In the genomic region with DNA sequence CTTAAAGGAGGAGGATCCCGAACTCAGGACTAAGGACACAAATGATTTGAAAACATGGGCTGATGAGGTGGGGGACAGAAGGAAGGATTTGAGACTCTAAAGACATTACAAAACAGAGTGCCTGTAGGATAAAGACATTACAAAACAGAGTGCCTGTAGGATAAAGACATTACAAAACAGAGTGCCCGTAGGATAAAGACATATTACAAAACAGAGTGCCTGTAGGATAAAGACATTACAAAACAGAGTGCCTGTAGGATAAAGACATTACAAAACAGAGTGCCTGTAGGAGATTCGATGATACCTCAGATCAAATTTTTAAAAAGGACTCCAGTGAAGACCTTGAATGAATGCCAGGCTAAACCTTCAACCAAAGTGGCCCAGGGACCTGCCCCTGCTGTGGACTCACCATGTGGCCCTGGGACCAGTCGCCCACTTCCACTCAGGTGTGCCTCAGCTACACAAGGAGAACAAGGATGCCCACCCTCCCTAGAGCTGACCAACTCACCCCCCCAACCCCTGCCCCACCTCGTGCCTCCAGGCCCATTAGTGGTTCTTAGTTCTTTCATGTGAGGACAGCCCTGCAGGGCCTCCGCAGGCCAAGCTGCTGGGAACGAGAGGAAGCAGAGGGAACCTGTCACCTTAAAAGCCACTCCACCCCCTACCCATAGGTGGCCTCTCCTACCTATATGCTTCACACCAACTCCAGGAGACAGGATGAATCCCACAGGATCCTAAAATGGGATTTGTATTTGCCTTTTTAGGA, we compare ENCODE assay signal across 8 cellular contexts. TPM values are rescaled to one million over a fixed set of nuclear protein-coding genes. Genes with fewer than 3 reads are reported as not detected.
A peak's percentile ranks its signal among the peaks of the same experiment; 100 is the strongest.
DNase-seq lines count a peak whose midpoint lies in the region; ATAC-seq and TF ChIP-seq lines count a peak whose summit lies in the region.

No MANE protein-coding gene starts in this region.

- H3K36me3 Mint-ChIP-seq in Caco-2 (ENCODE audit: insufficient read depth, unreplicated experiment) (no peaks in the 10 kb centered on the region), IgD-negative memory B cell (peaks cover 4% of the 10 kb centered on the region), neural progenitor cell (no peaks in the 10 kb centered on the region)

- DNase-seq in Caco-2 (peak in 1 of 2 experiments; percentile 40), ascending aorta (ENCODE audit: low spot score in 2 of 2) (peak in 1 of 2 donors; percentile 60), neural progenitor cell (ENCODE audit: low spot score) (no peak), GM19238 (ENCODE audit: insufficient read length, low spot score) (no peak), SHP77 treated with DMSO at 0.1 percent for 48 hours (lab: John Stamatoyannopoulos, UW) (no peak)

- ATAC-seq in GM18909 (IDR thresholded peaks at IDR 0.05; ENCODE audit: poor library complexity, unreplicated experiment) (no peak), HG03159 (IDR thresholded peaks at IDR 0.05; ENCODE audit: unreplicated experiment) (no peak)

- H3K27me3 Mint-ChIP-seq in Caco-2 (ENCODE audit: insufficient read depth, unreplicated experiment) (no peaks in the 10 kb centered on the region), IgD-negative memory B cell (no peaks in the 10 kb centered on the region), neural progenitor cell (ENCODE audit: insufficient read depth, low read depth) (peaks cover 4% of the 10 kb centered on the region)

- H3K4me2 ChIP-seq in neural progenitor cell = no peak overlapping the region

- H3K4me3 ChIP-seq in Caco-2 (ENCODE audit: low read depth, low read length) = no peak overlapping the region
- no peak overlapping the region for H3K4me3 ChIP-seq in ascending aorta
- no peak overlapping the region for H3K4me3 ChIP-seq in neural progenitor cell

- H4K20me1 ChIP-seq in neural progenitor cell (ENCODE audit: low read depth) = no peaks in the 10 kb centered on the region

- H3K4me1 ChIP-seq in Caco-2 (0 out of 2 replicates have a peak, but pooled peaks cover 5% of the 10 kb centered on the region), ascending aorta (peaks cover 0 to 18% of the 10 kb centered on the region in 2 donors), neural progenitor cell (peaks cover 6% of the 10 kb centered on the region)

- no peak overlapping the region for H2AFZ ChIP-seq in neural progenitor cell (replicated peaks)

- H3K9me3 ChIP-seq in Caco-2 (no peaks in the 10 kb centered on the region), ascending aorta (no peaks in the 10 kb centered on the region), neural progenitor cell (ENCODE audit: low read depth) (no peaks in the 10 kb centered on the region)

- no peaks in the 10 kb centered on the region for H3K27me3 ChIP-seq in Caco-2 (replicated peaks; ENCODE audit: control insufficient read depth, insufficient read depth, low read length)
- no peaks in the 10 kb centered on the region for H3K27me3 ChIP-seq in ascending aorta
- H3K27me3 ChIP-seq in neural progenitor cell = no peaks in the 10 kb centered on the region

- H3K9me3 Mint-ChIP-seq in Caco-2 (ENCODE audit: unreplicated experiment) (no peaks in the 10 kb centered on the region), IgD-negative memory B cell (no peaks in the 10 kb centered on the region), neural progenitor cell (peaks cover 2% of the 10 kb centered on the region)

- intact Hi-C loops in Caco-2 (cut with micrococcal nuclease; ENCODE audit: unreplicated experiment) = loop anchor here (1.0 kb wide), 2 partner anchors 60 to 106 kb away; partner anchors contain the start of gene SH3BP5
- intact Hi-C loops in ascending aorta (cut with DNase I) = no loop called here

- CTCF ChIA-PET in Caco-2 (lab: Charles Lee) = interaction anchor here (0.5 to 0.6 kb wide), 2 partner anchors 105 to 107 kb away, joined by 4 to 11 read pairs; no protein-coding TSS in a partner anchor

- POLR2A ChIA-PET in Caco-2 (lab: Charles Lee) = no interaction called here

- TF ChIP-seq CTCF in Caco-2 (IDR thresholded peaks at IDR 0.05; ENCODE audit: insufficient read depth in 1 of 2, low read depth in 1 of 2, low read length in 1 of 2, severe bottlenecking in 1 of 2, unreplicated experiment in 1 of 2) = peak; percentile 30 to 59
- TF ChIP-seq CTCF in ascending aorta (IDR thresholded peaks at IDR 0.05) = no peak
- peak; percentile 19 for TF ChIP-seq CTCF in neural progenitor cell (IDR thresholded peaks at IDR 0.05)

- no TSS peak for BruUV-seq in Caco-2 (replicated peaks; lab: Mats Ljungman, UMichigan)

- no peaks in the 10 kb centered on the region for H3K79me2 ChIP-seq in neural progenitor cell (ENCODE audit: low read depth)

- no peak overlapping the region for H3K9ac ChIP-seq in neural progenitor cell

- H3K27ac Mint-ChIP-seq in Caco-2 (ENCODE audit: unreplicated experiment) (no peak overlapping the region), IgD-negative memory B cell (peak overlapping the region; percentile 79 to 99 (median 98)), neural progenitor cell (no peak overlapping the region)

- H3F3A ChIP-seq in neural progenitor cell (ENCODE audit: low read depth) = no peaks in the 10 kb centered on the region

- H3K4me3 Mint-ChIP-seq in Caco-2 (ENCODE audit: unreplicated experiment) = no peak overlapping the region
- peak overlapping the region in 3 of 4 donors; percentile 42 to 90 (median 51) for H3K4me3 Mint-ChIP-seq in IgD-negative memory B cell
- no peak overlapping the region for H3K4me3 Mint-ChIP-seq in neural progenitor cell

- H3K4me1 Mint-ChIP-seq in Caco-2 (ENCODE audit: low read depth, unreplicated experiment) = peaks cover 12% of the 10 kb centered on the region
- peaks cover 58 to 73% (median 58%) of the 10 kb centered on the region in 3 donors for H3K4me1 Mint-ChIP-seq in IgD-negative memory B cell
- H3K4me1 Mint-ChIP-seq in neural progenitor cell = peaks cover 9% of the 10 kb centered on the region

- no peaks in the 10 kb centered on the region for H3K36me3 ChIP-seq in Caco-2 (ENCODE audit: control insufficient read depth, insufficient read depth, low read length)
- no peaks in the 10 kb centered on the region for H3K36me3 ChIP-seq in ascending aorta
- no peaks in the 10 kb centered on the region for H3K36me3 ChIP-seq in neural progenitor cell

- H3K27ac ChIP-seq in ascending aorta (peak overlapping the region; percentile 50 to 64), neural progenitor cell (no peak overlapping the region)

RNA-seq across cellular contexts. Expression of gene SH3BP5, which starts 59.8 kb away (rescaled TPM):
- total RNA-seq in Caco-2 (2022) (20.8 and 26.1 TPM in 2 replicates), ascending aorta (65.9 TPM), neural progenitor cell (ENCODE audit: low replicate concordance) (9.1 and 11.2 TPM in 2 replicates)
- polyA plus RNA-seq in IgD-negative memory B cell = 117 TPM

Comparison
In these comparisons a context has a peak if more than half of its experiments do, and no peak if none do; other contexts are left out.
1. H3K27ac Mint-ChIP-seq: peak in IgD-negative memory B cell (3 of 3); none in Caco-2 (single experiment) and neural progenitor cell (single experiment).
2. H3K4me3 Mint-ChIP-seq: peak in IgD-negative memory B cell (3 of 4); none in Caco-2 (single experiment) and neural progenitor cell (single experiment).
3. CTCF ChIP-seq: peak in Caco-2 (2 of 2) and neural progenitor cell (single experiment); none in ascending aorta (0 of 3).